In the genomic region with DNA sequence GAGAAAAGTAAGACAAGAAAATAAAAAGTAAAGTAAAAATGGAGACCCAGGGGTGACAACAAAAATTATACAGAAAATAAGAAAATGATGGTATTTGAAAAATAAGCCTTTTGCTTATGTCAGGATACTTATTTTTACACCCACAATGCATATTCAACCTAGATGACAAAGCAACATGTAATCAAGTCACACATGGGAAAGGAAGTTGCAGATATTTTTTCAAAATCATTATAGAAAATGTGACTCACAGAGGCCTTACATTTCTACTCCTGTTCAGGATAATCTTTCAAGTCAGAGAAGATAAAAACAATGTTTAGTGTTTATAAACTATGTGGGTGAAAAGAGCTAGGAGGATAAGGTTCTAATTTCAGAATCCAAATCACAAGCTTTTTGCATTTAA, we compare ENCODE assay signal across 22 cellular contexts.
DNase-seq lines count a peak whose midpoint lies in the region; ATAC-seq, FAIRE-seq and TF ChIP-seq lines count a peak whose summit lies in the region.
"Had no signal": no experiment of that assay in that cellular context is flagged by ENCODE, and none has a peak within 500 bp of the region (broad histone marks: within the 10 kb centered on the region; RNA-seq: fewer than 3 reads in every experiment).

No MANE protein-coding gene starts in this region.

- H3K9ac ChIP-seq in SK-N-MC (ENCODE audit: insufficient read length): no peak overlapping the region
- no peak overlapping the region for H3K9ac ChIP-seq in endothelial cell of umbilical vein (replicated peaks; ENCODE audit: extremely low read depth, insufficient read depth, low read length)
- H3K9ac ChIP-seq: neural progenitor cell had no signal

- H3K9me1 ChIP-seq in endothelial cell of umbilical vein (replicated peaks; ENCODE audit: control insufficient read depth, extremely low read depth, insufficient read depth, low read length): no peaks in the 10 kb centered on the region

- H3K4me1 ChIP-seq in endothelial cell of umbilical vein (ENCODE audit: control insufficient read depth, extremely low read depth, insufficient read depth, low read length): no peaks in the 10 kb centered on the region
- H3K4me1 ChIP-seq in body of pancreas: no peaks in the 10 kb centered on the region
- H3K4me1 ChIP-seq: esophagus muscularis mucosa had no signal

- no peaks in the 10 kb centered on the region for H3K36me3 Mint-ChIP-seq in activated naive CD4-positive, alpha-beta T cell treated with anti-CD3 and anti-CD28 coated beads, Interleukin-2, amount 50 U/mL, for 72 hours
- H3K36me3 Mint-ChIP-seq: activated naive CD4-positive, alpha-beta T cell treated with anti-CD3 and anti-CD28 coated beads, Interleukin-2, amount 50 U/mL, for 24 hours; neural progenitor cell; stimulated activated memory B cell treated with anti-CD40 and anti-IgM and Interleukin-4, amounts not matched to agents 10 μg/mL and 1 μg/mL and 100 μg/mL, for 72 hours had no signal

- TF ChIP-seq CTCF in endothelial cell of umbilical vein (IDR thresholded peaks at IDR 0.05; ENCODE audit: extremely low read depth in 1 of 2, insufficient read depth in 1 of 2, low read depth in 1 of 2, low read length in 2 of 2): no peak
- TF ChIP-seq CTCF in body of pancreas (IDR thresholded peaks at IDR 0.05): no peak

- H3K9me3 ChIP-seq in SK-N-MC (ENCODE audit: low read depth, low read length) (no peaks in the 10 kb centered on the region), endothelial cell of umbilical vein (replicated peaks; ENCODE audit: control insufficient read depth, insufficient read depth, low read length) (no peaks in the 10 kb centered on the region), body of pancreas (peaks cover 0 to 3% (median 0%) of the 10 kb centered on the region in 3 donors)
- H3K9me3 ChIP-seq: esophagus muscularis mucosa, thoracic aorta had no signal

- no TSS peak for BruUV-seq in endothelial cell of umbilical vein (replicated peaks; lab: Mats Ljungman, UMichigan)

- POLR2A ChIA-PET in endothelial cell of umbilical vein (lab: Charles Lee): no interaction called here

- no peak overlapping the region for H3K4me3 ChIP-seq in SK-N-MC
- no peak overlapping the region for H3K4me3 ChIP-seq in endothelial cell of umbilical vein (replicated peaks in 1 of 3; ENCODE audit: insufficient read depth in 1 of 3, low read depth in 1 of 3, low read length in 3 of 3)
- no peak overlapping the region for H3K4me3 ChIP-seq in body of pancreas
- H3K4me3 ChIP-seq: esophagus muscularis mucosa, neural progenitor cell, thoracic aorta had no signal

- dilution Hi-C loops in endothelial cell of umbilical vein (cut with MboI; ENCODE audit: extremely low pct_ligation_motif_present, low sequenced_read_pairs): no loop called here

- H3K27me3 ChIP-seq in endothelial cell of umbilical vein (ENCODE audit: control insufficient read depth in 2 of 2, insufficient read depth in 2 of 2, low read length in 2 of 2) (no peaks in the 10 kb centered on the region), body of pancreas (no peaks in the 10 kb centered on the region)
- H3K27me3 ChIP-seq: esophagus muscularis mucosa, neural progenitor cell had no signal

- H3K79me2 ChIP-seq in endothelial cell of umbilical vein (ENCODE audit: control insufficient read depth, insufficient read depth, low read length): no peaks in the 10 kb centered on the region

- H2AFZ ChIP-seq in endothelial cell of umbilical vein (ENCODE audit: low read depth, low read length): no peak overlapping the region
- H2AFZ ChIP-seq: neural progenitor cell had no signal

- H4K20me1 ChIP-seq in endothelial cell of umbilical vein (replicated peaks; ENCODE audit: control insufficient read depth, extremely low read depth, insufficient read depth, low read length): no peaks in the 10 kb centered on the region

- no peaks in the 10 kb centered on the region for H3K9me3 Mint-ChIP-seq in activated naive CD4-positive, alpha-beta T cell treated with anti-CD3 and anti-CD28 coated beads, Interleukin-2, amount 50 U/mL, for 72 hours
- H3K9me3 Mint-ChIP-seq: activated CD4-positive, alpha-beta memory T cell treated with anti-CD3 and anti-CD28 coated beads, Interleukin-2, amount 10 ng/mL, durations not matched to agents 7 days and 5 days; activated naive CD4-positive, alpha-beta T cell treated with anti-CD3 and anti-CD28 coated beads, Interleukin-2, amount 50 U/mL, for 24 hours; neural progenitor cell; stimulated activated memory B cell treated with anti-CD40 and anti-IgM and Interleukin-4, amounts not matched to agents 10 μg/mL and 1 μg/mL and 100 μg/mL, for 72 hours had no signal

- intact Hi-C loops in endothelial cell of umbilical vein (cut with micrococcal nuclease) (no loop called here), body of pancreas (cut with DNase I) (no loop called here)

- no peak overlapping the region for H3K4me2 ChIP-seq in endothelial cell of umbilical vein (ENCODE audit: insufficient read depth, low read length)
- H3K4me2 ChIP-seq: neural progenitor cell had no signal

- H3K27ac Mint-ChIP-seq in activated naive CD4-positive, alpha-beta T cell treated with anti-CD3 and anti-CD28 coated beads, Interleukin-2, amount 50 U/mL, for 72 hours: no peak overlapping the region
- H3K27ac Mint-ChIP-seq: activated B cell treated with CpG ODN at 0.5 μM for 24 hours; activated CD4-positive, alpha-beta memory T cell treated with anti-CD3 and anti-CD28 coated beads, Interleukin-2, amount 10 ng/mL, durations not matched to agents 7 days and 5 days; activated naive CD4-positive, alpha-beta T cell treated with anti-CD3 and anti-CD28 coated beads, Interleukin-2, amount 50 U/mL, for 24 hours; neural progenitor cell; stimulated activated memory B cell treated with anti-CD40 and anti-IgM and Interleukin-4, amounts not matched to agents 10 μg/mL and 1 μg/mL and 100 μg/mL, for 72 hours had no signal

- no peak for FAIRE-seq in endothelial cell of umbilical vein (lab: Jason Lieb, UNC)
- FAIRE-seq: G401.6, GM19239 had no signal

- CTCF ChIA-PET in endothelial cell of umbilical vein (lab: Charles Lee): interaction anchor here (1.0 kb wide), 1 partner anchor 28 kb away, joined by 3 read pairs; no protein-coding TSS in a partner anchor

- H3K36me3 ChIP-seq in SK-N-MC (ENCODE audit: insufficient read depth, low read length) (no peaks in the 10 kb centered on the region), endothelial cell of umbilical vein (ENCODE audit: control insufficient read depth in 2 of 2, extremely low read depth in 1 of 2, insufficient read depth in 2 of 2, low read length in 2 of 2) (no peaks in the 10 kb centered on the region), body of pancreas (replicated peaks in 1 of 2; ENCODE audit: insufficient read depth in 1 of 2, low read depth in 2 of 2) (no peaks in the 10 kb centered on the region)
- H3K36me3 ChIP-seq: esophagus muscularis mucosa, neural progenitor cell, thoracic aorta had no signal

- ATAC-seq in body of pancreas: no peak
- ATAC-seq in activated naive CD4-positive, alpha-beta T cell treated with anti-CD3 and anti-CD28 coated beads, Interleukin-2, amount 50 U/mL, for 72 hours: no peak
- ATAC-seq: stimulated activated memory B cell treated with anti-CD40 and anti-IgM and Interleukin-4, amounts not matched to agents 10 μg/mL and 1 μg/mL and 100 μg/mL, for 72 hours had no signal

- H3K27ac ChIP-seq in SK-N-MC (peak overlapping the region; percentile 35; the same call in 1 of the 2 replicates), endothelial cell of umbilical vein (ENCODE audit: insufficient read depth, low read depth, low read length) (no peak overlapping the region), body of pancreas (no peak overlapping the region)
- H3K27ac ChIP-seq: esophagus muscularis mucosa, neural progenitor cell, thoracic aorta had no signal

- no peak for TF ChIP-seq POLR2A in endothelial cell of umbilical vein (IDR thresholded peaks at IDR 0.05; ENCODE audit: low read depth, low read length)
- TF ChIP-seq POLR2A in body of pancreas (IDR thresholded peaks at IDR 0.05): no peak

- DNase-seq in HS-5 (ENCODE audit: low read depth): peak; percentile 36
- no peak for DNase-seq in SK-N-MC (ENCODE audit: low read depth, low spot score)
- no peak for DNase-seq in endothelial cell of umbilical vein (ENCODE audit: low read depth, low spot score)
- peak; percentile 41 for DNase-seq in renal cortical epithelial cell (ENCODE audit: low read depth)
- DNase-seq in mucosa of gallbladder (ENCODE audit: low spot score): no peak
- no peak for DNase-seq in body of pancreas
- DNase-seq in activated naive CD4-positive, alpha-beta T cell treated with anti-CD3 and anti-CD28 coated beads, Interleukin-2, amount 50 U/mL, for 72 hours (ENCODE audit: low spot score in 2 of 2): no peak
- DNase-seq: activated B cell treated with CpG ODN at 0.5 μM for 24 hours; activated CD4-positive, alpha-beta memory T cell treated with anti-CD3 and anti-CD28 coated beads, Interleukin-2, amount 10 ng/mL, durations not matched to agents 7 days and 5 days; activated T-cell treated with anti-CD3 and anti-CD28 coated beads, Interleukin-2, amount 50 U/mL, for 48 hours; hippocampal formation; kidney glomerular epithelial cell; NCI-H146; NK-92 treated with Interleukin-12 subunit alpha and Interleukin-12 subunit beta, amount 100 ng/mL, for 24 hours; Right ventricle myocardium superior had no signal

TF ChIP-seq in endothelial cell of umbilical vein, 7 proteins besides CTCF, POLR2A, EP300 and RAD21:
- no peak for TF ChIP-seq GATA2 (IDR thresholded peaks at IDR 0.05; ENCODE audit: insufficient read depth, insufficient read length, low read depth, low read length)
- no peak for TF ChIP-seq EZH2 (IDR thresholded peaks at IDR 0.05; ENCODE audit: borderline replicate concordance, low read depth, low read length, severe bottlenecking)
- TF ChIP-seq MYC (IDR thresholded peaks at IDR 0.05; ENCODE audit: low read depth, low read length): no peak
- TF ChIP-seq, protein P1, sequence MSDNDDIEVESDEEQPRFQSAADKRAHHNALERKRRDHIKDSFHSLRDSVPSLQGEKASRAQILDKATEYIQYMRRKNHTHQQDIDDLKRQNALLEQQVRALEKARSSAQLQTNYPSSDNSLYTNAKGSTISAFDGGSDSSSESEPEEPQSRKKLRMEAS (IDR thresholded peaks at IDR 0.05; ENCODE audit: insufficient read depth, insufficient read length): no peak
- TF ChIP-seq POLR2AphosphoS5 (IDR thresholded peaks at IDR 0.05; ENCODE audit: insufficient read depth, low read depth, low read length): no peak
- TF ChIP-seq JUN (IDR thresholded peaks at IDR 0.05; ENCODE audit: borderline replicate concordance, insufficient read depth, insufficient read length, low read depth): no peak
- TF ChIP-seq FOS (IDR thresholded peaks at IDR 0.05; ENCODE audit: borderline replicate concordance, insufficient read depth, low read length): peak; percentile 36

Comparison
In these comparisons a context has a peak if more than half of its experiments do, and no peak if none do; other contexts are left out.
1. DNase-seq: peak in HS-5 (single experiment) and renal cortical epithelial cell (single experiment); none in SK-N-MC (single experiment), endothelial cell of umbilical vein (single experiment), mucosa of gallbladder (single experiment), body of pancreas (0 of 4) and activated naive CD4-positive, alpha-beta T cell treated with anti-CD3 and anti-CD28 coated beads, Interleukin-2, amount 50 U/mL, for 72 hours (0 of 2).